In the genomic region with DNA sequence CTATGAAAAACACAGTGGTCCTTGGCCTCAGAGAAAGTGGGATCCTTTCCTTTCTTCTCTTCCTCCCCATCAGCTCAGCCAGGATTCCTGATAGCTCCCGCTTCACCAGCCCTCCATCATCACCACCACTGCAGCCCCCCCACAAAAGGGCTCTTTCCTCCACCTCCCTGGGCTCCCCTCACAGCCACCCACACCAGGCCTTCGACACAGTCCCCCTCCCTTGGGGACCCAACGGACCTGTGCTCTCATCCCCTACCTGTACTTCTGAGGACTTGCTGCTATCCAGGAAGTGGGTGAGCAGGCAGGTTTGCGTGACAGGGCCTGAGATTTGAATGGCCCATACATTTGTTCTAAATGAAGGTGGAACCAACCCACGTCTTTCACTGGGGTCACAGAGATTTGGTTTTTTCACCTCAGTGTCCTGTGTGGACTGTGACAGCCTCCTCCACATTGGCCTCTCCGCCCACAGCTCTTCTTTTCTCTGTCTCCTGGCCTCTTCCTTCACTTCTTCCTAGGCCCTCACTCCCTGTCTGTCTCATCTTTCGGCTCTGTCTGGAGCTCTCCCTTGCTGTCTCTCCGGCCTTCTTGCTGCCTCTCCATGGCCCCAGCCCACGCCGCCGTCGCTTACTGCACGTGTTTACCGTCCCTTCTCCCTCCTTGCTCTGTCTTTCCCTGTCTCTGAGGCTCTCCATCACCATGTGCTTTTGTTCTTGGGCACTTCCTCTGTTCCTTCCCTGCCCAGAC, we compare ENCODE assay signal across 1 cellular context.
TF ChIP-seq lines count a peak whose summit lies in the region.

No MANE protein-coding gene starts in this region.

TF ChIP-seq in GM23338, 12 proteins besides CTCF, POLR2A, EP300 and RAD21:
- no peak for TF ChIP-seq REST (IDR thresholded peaks at IDR 0.05; ENCODE audit: unreplicated experiment)
- TF ChIP-seq, protein P1, sequence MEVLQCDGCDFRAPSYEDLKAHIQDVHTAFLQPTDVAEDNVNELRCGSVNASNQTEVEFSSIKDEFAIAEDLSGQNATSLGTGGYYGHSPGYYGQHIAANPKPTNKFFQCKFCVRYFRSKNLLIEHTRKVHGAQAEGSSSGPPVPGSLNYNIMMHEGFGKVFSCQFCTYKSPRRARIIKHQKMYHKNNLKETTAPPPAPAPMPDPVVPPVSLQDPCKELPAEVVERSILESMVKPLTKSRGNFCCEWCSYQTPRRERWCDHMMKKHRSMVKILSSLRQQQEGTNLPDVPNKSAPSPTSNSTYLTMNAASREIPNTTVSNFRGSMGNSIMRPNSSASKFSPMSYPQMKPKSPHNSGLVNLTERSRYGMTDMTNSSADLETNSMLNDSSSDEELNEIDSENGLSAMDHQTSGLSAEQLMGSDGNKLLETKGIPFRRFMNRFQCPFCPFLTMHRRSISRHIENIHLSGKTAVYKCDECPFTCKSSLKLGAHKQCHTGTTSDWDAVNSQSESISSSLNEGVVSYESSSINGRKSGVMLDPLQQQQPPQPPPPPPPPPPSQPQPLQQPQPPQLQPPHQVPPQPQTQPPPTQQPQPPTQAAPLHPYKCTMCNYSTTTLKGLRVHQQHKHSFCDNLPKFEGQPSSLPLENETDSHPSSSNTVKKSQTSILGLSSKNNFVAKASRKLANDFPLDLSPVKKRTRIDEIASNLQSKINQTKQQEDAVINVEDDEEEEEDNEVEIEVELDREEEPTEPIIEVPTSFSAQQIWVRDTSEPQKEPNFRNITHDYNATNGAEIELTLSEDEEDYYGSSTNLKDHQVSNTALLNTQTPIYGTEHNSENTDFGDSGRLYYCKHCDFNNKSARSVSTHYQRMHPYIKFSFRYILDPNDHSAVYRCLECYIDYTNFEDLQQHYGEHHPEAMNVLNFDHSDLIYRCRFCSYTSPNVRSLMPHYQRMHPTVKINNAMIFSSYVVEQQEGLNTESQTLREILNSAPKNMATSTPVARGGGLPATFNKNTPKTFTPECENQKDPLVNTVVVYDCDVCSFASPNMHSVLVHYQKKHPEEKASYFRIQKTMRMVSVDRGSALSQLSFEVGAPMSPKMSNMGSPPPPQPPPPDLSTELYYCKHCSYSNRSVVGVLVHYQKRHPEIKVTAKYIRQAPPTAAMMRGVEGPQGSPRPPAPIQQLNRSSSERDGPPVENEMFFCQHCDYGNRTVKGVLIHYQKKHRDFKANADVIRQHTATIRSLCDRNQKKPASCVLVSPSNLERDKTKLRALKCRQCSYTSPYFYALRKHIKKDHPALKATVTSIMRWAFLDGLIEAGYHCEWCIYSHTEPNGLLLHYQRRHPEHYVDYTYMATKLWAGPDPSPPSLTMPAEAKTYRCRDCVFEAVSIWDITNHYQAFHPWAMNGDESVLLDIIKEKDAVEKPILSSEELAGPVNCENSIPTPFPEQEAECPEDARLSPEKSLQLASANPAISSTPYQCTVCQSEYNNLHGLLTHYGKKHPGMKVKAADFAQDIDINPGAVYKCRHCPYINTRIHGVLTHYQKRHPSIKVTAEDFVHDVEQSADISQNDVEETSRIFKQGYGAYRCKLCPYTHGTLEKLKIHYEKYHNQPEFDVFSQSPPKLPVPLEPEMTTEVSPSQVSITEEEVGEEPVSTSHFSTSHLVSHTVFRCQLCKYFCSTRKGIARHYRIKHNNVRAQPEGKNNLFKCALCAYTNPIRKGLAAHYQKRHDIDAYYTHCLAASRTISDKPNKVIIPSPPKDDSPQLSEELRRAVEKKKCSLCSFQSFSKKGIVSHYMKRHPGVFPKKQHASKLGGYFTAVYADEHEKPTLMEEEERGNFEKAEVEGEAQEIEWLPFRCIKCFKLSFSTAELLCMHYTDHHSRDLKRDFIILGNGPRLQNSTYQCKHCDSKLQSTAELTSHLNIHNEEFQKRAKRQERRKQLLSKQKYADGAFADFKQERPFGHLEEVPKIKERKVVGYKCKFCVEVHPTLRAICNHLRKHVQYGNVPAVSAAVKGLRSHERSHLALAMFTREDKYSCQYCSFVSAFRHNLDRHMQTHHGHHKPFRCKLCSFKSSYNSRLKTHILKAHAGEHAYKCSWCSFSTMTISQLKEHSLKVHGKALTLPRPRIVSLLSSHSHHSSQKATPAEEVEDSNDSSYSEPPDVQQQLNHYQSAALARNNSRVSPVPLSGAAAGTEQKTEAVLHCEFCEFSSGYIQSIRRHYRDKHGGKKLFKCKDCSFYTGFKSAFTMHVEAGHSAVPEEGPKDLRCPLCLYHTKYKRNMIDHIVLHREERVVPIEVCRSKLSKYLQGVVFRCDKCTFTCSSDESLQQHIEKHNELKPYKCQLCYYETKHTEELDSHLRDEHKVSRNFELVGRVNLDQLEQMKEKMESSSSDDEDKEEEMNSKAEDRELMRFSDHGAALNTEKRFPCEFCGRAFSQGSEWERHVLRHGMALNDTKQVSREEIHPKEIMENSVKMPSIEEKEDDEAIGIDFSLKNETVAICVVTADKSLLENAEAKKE (CRISPR knock-in tag; IDR thresholded peaks at IDR 0.05), result no peak
- TF ChIP-seq JUNB (IDR thresholded peaks at IDR 0.05; ENCODE audit: unreplicated experiment), result no peak
- TF ChIP-seq STAT1 (IDR thresholded peaks at IDR 0.05; ENCODE audit: unreplicated experiment), result no peak
